Comparison of ENCODE assay signal across 1 cellular context in the genomic region with DNA sequence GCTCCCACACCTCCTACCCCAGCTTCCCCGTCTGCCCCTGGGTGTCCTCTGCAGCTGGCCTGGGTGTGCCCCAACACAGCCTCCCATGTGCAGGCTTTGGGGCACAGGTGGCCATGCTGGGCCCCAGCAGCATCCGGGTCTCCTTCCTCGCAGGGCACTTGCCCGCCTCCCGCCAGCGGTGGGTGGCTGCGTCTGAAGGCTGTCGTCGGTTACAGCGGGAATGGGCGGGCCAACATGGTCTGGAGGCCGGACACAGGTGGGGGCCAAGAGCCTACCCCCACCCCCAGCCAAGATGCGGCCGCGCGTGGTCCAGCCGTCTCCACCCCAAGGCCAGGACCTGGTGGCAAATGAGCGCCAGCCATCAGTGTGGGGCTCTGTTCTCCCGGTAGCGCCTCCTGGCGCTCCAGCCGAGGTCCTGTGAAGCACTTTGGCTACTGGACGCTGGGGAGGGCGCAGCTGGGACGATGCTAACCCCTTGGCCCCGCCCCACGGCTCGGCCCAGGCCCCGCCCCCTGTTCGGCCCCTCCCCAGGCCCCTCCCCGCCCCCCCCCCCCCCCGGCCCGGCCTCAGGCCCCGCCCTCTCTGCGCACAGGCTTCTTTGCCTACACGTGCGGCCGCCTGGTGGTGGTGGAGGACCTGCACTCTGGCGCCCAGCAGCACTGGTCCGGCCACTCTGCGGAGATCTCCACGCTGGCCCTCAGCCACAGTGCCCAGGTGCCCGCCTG.
TF ChIP-seq lines count a peak whose summit lies in the region.

No MANE protein-coding gene starts in this region.

TF ChIP-seq in K562, 482 proteins besides CTCF, POLR2A, EP300 and RAD21 (continued from another document and continues in another):
- TF ChIP-seq, protein P1, sequence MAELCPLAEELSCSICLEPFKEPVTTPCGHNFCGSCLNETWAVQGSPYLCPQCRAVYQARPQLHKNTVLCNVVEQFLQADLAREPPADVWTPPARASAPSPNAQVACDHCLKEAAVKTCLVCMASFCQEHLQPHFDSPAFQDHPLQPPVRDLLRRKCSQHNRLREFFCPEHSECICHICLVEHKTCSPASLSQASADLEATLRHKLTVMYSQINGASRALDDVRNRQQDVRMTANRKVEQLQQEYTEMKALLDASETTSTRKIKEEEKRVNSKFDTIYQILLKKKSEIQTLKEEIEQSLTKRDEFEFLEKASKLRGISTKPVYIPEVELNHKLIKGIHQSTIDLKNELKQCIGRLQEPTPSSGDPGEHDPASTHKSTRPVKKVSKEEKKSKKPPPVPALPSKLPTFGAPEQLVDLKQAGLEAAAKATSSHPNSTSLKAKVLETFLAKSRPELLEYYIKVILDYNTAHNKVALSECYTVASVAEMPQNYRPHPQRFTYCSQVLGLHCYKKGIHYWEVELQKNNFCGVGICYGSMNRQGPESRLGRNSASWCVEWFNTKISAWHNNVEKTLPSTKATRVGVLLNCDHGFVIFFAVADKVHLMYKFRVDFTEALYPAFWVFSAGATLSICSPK (IDR thresholded peaks at IDR 0.05; ENCODE audit: borderline replicate concordance) = no peak
- TF ChIP-seq RBFOX2 (IDR thresholded peaks at IDR 0.05; ENCODE audit: low read depth, low read length) (peak; percentile 74), ILF3 (IDR thresholded peaks at IDR 0.05; ENCODE audit: borderline replicate concordance) (no peak), NONO (IDR thresholded peaks at IDR 0.05; ENCODE audit: low read depth in 2 of 2, low read length in 1 of 2) (no peak; a peak in 2 of 4 replicates), ELF2 (CRISPR knock-in tag; IDR thresholded peaks at IDR 0.05) (no peak), NEUROD1 (IDR thresholded peaks at IDR 0.05; ENCODE audit: borderline replicate concordance, low read depth, low read length, partially characterized antibody) (peak; percentile 24), ZNF584 (CRISPR knock-in tag; IDR thresholded peaks at IDR 0.05; ENCODE audit: low read depth) (no peak), ZNF717 (CRISPR knock-in tag; IDR thresholded peaks at IDR 0.05) (no peak), DACH1 (IDR thresholded peaks at IDR 0.05; ENCODE audit: partially characterized antibody) (no peak), CCNT2 (IDR thresholded peaks at IDR 0.05; ENCODE audit: borderline replicate concordance, extremely low read depth, insufficient read length, low read depth, low read length) (peak; percentile 25), ZNF311 (CRISPR knock-in tag; IDR thresholded peaks at IDR 0.05) (no peak), TSC22D4 (tag; IDR thresholded peaks at IDR 0.05) (no peak), JUN (IDR thresholded peaks at IDR 0.05; ENCODE audit: borderline replicate concordance, low read depth, low read length) (no peak; the same call in 1 of the 2 replicates), JUN (CRISPR knock-in tag; IDR thresholded peaks at IDR 0.05; ENCODE audit: borderline replicate concordance) (no peak), FOS (IDR thresholded peaks at IDR 0.05; ENCODE audit: extremely low read depth, insufficient read length) (no peak), SRSF3 (IDR thresholded peaks at IDR 0.05; ENCODE audit: insufficient read depth, low read length) (no peak), HEY1 (CRISPR knock-in tag; IDR thresholded peaks at IDR 0.05; ENCODE audit: borderline replicate concordance) (no peak), STAT5A (IDR thresholded peaks at IDR 0.05; ENCODE audit: borderline replicate concordance, low read length) (no peak), DIDO1 (tag; IDR thresholded peaks at IDR 0.05; ENCODE audit: low read depth) (no peak), ARNT (IDR thresholded peaks at IDR 0.05) (no peak), ZNF41 (CRISPR knock-in tag; conservative IDR thresholded peaks at IDR 0.05) (no peak), ARID1B (IDR thresholded peaks at IDR 0.05) (no peak), KDM4B (IDR thresholded peaks at IDR 0.05; ENCODE audit: borderline replicate concordance in 2 of 2, low read depth in 1 of 2) (no peak), MEF2A (IDR thresholded peaks at IDR 0.05; ENCODE audit: control insufficient read depth, low read depth, low read length) (no peak), NRF1 (conservative IDR thresholded peaks at IDR 0.05 in 1 of 2, IDR thresholded peaks at IDR 0.05 in 1 of 2) (peak; percentile 15 to 26; a peak in 2 of 4 replicates), SETDB1 (IDR thresholded peaks at IDR 0.05; ENCODE audit: low read length) (no peak), ZNF589 (CRISPR knock-in tag; IDR thresholded peaks at IDR 0.05; ENCODE audit: low read depth) (no peak), ZC3H11A (IDR thresholded peaks at IDR 0.05; ENCODE audit: low read depth, low read length) (no peak), ZNF57 (CRISPR knock-in tag; IDR thresholded peaks at IDR 0.05) (no peak), PHF20 (IDR thresholded peaks at IDR 0.05; ENCODE audit: partially characterized antibody) (no peak), HNRNPL (IDR thresholded peaks at IDR 0.05; ENCODE audit: low read depth, low read length) (peak; percentile 92), YY1 (IDR thresholded peaks at IDR 0.05; ENCODE audit: borderline replicate concordance in 1 of 3, control insufficient read depth in 1 of 3, extremely low read depth in 1 of 3, insufficient read depth in 3 of 3, insufficient read length in 1 of 3, insufficient replicate concordance in 2 of 3, low read depth in 1 of 3, low read length in 2 of 3) (peak in 1 of 3 experiments; percentile 75), STAT5B (CRISPR knock-in tag; IDR thresholded peaks at IDR 0.05) (no peak), HMG20B (CRISPR knock-in tag; IDR thresholded peaks at IDR 0.05) (no peak)
- TF ChIP-seq, protein P2, sequence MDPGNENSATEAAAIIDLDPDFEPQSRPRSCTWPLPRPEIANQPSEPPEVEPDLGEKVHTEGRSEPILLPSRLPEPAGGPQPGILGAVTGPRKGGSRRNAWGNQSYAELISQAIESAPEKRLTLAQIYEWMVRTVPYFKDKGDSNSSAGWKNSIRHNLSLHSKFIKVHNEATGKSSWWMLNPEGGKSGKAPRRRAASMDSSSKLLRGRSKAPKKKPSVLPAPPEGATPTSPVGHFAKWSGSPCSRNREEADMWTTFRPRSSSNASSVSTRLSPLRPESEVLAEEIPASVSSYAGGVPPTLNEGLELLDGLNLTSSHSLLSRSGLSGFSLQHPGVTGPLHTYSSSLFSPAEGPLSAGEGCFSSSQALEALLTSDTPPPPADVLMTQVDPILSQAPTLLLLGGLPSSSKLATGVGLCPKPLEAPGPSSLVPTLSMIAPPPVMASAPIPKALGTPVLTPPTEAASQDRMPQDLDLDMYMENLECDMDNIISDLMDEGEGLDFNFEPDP (CRISPR knock-in tag; IDR thresholded peaks at IDR 0.05) = no peak
- TF ChIP-seq, protein P3, sequence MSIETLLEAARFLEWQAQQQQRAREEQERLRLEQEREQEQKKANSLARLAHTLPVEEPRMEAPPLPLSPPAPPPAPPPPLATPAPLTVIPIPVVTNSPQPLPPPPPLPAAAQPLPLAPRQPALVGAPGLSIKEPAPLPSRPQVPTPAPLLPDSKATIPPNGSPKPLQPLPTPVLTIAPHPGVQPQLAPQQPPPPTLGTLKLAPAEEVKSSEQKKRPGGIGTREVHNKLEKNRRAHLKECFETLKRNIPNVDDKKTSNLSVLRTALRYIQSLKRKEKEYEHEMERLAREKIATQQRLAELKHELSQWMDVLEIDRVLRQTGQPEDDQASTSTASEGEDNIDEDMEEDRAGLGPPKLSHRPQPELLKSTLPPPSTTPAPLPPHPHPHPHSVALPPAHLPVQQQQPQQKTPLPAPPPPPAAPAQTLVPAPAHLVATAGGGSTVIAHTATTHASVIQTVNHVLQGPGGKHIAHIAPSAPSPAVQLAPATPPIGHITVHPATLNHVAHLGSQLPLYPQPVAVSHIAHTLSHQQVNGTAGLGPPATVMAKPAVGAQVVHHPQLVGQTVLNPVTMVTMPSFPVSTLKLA (conservative IDR thresholded peaks at IDR 0.05) = peak; percentile 49 to 72; a peak in 2 of 4 replicates
- TF ChIP-seq, protein P4, sequence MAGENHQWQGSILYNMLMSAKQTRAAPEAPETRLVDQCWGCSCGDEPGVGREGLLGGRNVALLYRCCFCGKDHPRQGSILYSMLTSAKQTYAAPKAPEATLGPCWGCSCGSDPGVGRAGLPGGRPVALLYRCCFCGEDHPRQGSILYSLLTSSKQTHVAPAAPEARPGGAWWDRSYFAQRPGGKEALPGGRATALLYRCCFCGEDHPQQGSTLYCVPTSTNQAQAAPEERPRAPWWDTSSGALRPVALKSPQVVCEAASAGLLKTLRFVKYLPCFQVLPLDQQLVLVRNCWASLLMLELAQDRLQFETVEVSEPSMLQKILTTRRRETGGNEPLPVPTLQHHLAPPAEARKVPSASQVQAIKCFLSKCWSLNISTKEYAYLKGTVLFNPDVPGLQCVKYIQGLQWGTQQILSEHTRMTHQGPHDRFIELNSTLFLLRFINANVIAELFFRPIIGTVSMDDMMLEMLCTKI (IDR thresholded peaks at IDR 0.05; ENCODE audit: partially characterized antibody) = no peak
- TF ChIP-seq, protein P5, sequence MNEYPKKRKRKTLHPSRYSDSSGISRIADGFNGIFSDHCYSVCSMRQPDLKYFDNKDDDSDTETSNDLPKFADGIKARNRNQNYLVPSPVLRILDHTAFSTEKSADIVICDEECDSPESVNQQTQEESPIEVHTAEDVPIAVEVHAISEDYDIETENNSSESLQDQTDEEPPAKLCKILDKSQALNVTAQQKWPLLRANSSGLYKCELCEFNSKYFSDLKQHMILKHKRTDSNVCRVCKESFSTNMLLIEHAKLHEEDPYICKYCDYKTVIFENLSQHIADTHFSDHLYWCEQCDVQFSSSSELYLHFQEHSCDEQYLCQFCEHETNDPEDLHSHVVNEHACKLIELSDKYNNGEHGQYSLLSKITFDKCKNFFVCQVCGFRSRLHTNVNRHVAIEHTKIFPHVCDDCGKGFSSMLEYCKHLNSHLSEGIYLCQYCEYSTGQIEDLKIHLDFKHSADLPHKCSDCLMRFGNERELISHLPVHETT (CRISPR knock-in tag; conservative IDR thresholded peaks at IDR 0.05 in 1 of 2, IDR thresholded peaks at IDR 0.05 in 1 of 2) = no peak
- TF ChIP-seq, protein P6, sequence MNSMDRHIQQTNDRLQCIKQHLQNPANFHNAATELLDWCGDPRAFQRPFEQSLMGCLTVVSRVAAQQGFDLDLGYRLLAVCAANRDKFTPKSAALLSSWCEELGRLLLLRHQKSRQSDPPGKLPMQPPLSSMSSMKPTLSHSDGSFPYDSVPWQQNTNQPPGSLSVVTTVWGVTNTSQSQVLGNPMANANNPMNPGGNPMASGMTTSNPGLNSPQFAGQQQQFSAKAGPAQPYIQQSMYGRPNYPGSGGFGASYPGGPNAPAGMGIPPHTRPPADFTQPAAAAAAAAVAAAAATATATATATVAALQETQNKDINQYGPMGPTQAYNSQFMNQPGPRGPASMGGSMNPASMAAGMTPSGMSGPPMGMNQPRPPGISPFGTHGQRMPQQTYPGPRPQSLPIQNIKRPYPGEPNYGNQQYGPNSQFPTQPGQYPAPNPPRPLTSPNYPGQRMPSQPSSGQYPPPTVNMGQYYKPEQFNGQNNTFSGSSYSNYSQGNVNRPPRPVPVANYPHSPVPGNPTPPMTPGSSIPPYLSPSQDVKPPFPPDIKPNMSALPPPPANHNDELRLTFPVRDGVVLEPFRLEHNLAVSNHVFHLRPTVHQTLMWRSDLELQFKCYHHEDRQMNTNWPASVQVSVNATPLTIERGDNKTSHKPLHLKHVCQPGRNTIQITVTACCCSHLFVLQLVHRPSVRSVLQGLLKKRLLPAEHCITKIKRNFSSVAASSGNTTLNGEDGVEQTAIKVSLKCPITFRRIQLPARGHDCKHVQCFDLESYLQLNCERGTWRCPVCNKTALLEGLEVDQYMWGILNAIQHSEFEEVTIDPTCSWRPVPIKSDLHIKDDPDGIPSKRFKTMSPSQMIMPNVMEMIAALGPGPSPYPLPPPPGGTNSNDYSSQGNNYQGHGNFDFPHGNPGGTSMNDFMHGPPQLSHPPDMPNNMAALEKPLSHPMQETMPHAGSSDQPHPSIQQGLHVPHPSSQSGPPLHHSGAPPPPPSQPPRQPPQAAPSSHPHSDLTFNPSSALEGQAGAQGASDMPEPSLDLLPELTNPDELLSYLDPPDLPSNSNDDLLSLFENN (IDR thresholded peaks at IDR 0.05; ENCODE audit: low read depth in 2 of 2, low read length in 2 of 2) = no peak
- TF ChIP-seq, protein P7, sequence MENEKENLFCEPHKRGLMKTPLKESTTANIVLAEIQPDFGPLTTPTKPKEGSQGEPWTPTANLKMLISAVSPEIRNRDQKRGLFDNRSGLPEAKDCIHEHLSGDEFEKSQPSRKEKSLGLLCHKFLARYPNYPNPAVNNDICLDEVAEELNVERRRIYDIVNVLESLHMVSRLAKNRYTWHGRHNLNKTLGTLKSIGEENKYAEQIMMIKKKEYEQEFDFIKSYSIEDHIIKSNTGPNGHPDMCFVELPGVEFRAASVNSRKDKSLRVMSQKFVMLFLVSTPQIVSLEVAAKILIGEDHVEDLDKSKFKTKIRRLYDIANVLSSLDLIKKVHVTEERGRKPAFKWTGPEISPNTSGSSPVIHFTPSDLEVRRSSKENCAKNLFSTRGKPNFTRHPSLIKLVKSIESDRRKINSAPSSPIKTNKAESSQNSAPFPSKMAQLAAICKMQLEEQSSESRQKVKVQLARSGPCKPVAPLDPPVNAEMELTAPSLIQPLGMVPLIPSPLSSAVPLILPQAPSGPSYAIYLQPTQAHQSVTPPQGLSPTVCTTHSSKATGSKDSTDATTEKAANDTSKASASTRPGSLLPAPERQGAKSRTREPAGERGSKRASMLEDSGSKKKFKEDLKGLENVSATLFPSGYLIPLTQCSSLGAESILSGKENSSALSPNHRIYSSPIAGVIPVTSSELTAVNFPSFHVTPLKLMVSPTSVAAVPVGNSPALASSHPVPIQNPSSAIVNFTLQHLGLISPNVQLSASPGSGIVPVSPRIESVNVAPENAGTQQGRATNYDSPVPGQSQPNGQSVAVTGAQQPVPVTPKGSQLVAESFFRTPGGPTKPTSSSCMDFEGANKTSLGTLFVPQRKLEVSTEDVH (IDR thresholded peaks at IDR 0.05; ENCODE audit: low read depth, partially characterized antibody) = no peak
- TF ChIP-seq, protein P8, sequence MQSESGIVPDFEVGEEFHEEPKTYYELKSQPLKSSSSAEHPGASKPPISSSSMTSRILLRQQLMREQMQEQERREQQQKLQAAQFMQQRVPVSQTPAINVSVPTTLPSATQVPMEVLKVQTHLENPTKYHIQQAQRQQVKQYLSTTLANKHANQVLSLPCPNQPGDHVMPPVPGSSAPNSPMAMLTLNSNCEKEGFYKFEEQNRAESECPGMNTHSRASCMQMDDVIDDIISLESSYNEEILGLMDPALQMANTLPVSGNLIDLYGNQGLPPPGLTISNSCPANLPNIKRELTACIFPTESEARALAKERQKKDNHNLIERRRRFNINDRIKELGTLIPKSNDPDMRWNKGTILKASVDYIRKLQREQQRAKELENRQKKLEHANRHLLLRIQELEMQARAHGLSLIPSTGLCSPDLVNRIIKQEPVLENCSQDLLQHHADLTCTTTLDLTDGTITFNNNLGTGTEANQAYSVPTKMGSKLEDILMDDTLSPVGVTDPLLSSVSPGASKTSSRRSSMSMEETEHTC (IDR thresholded peaks at IDR 0.05) = no peak
- TF ChIP-seq, protein P9, sequence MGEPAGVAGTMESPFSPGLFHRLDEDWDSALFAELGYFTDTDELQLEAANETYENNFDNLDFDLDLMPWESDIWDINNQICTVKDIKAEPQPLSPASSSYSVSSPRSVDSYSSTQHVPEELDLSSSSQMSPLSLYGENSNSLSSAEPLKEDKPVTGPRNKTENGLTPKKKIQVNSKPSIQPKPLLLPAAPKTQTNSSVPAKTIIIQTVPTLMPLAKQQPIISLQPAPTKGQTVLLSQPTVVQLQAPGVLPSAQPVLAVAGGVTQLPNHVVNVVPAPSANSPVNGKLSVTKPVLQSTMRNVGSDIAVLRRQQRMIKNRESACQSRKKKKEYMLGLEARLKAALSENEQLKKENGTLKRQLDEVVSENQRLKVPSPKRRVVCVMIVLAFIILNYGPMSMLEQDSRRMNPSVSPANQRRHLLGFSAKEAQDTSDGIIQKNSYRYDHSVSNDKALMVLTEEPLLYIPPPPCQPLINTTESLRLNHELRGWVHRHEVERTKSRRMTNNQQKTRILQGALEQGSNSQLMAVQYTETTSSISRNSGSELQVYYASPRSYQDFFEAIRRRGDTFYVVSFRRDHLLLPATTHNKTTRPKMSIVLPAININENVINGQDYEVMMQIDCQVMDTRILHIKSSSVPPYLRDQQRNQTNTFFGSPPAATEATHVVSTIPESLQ (CRISPR knock-in tag; IDR thresholded peaks at IDR 0.05) = no peak
